ENCODE assay signal across 8 cellular contexts in the genomic region with DNA sequence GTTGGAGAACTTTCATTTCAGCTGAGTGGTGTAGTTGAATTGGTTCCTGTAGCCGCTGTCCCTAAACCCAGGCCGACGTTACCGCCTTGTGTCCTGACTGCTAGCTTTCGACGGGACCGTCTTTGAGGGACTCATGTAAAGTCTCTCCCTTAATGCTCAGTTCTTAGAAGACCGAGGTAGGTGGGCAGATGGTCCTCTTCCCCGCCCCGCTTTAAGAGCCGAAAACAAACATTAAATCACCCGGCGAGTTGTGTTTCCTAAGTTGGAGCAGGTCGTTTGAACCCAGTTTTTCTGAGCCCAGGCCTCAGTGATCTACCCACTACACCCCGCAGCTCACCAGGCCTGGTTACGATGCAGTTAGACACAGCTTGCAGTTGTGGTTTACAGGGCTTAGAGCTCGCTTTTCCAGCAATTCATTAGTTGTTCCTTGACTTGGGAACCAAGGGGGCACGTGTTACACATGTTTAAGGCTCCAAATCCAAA. TPM values are rescaled to one million over a fixed set of nuclear protein-coding genes. Genes with fewer than 3 reads are reported as not detected.
DNase-seq lines count a peak whose midpoint lies in the region; ATAC-seq, FAIRE-seq and TF ChIP-seq lines count a peak whose summit lies in the region.

No MANE protein-coding gene starts in this region.

- DNase-seq in D341Med (ENCODE audit: low spot score): peak; percentile 43
- DNase-seq in cerebellar cortex (ENCODE audit: low spot score): peak; percentile 30
- DNase-seq in HepG2 (ENCODE audit: low spot score): peak; percentile 15
- DNase-seq in OCI-M2 (lab: John Stamatoyannopoulos, UW; ENCODE audit: unreplicated experiment): no peak

- in situ Hi-C loops in HepG2 (cut with HindIII; ENCODE audit: extremely low pct_ligation_motif_present, low pct_unique_long_range_greater_than_20kb): no loop called here

- H3K27me3 ChIP-seq in SU-DHL-6 (ENCODE audit: low read length) (no peaks in the 10 kb centered on the region), HepG2 (ENCODE audit: control insufficient read depth in 1 of 2, insufficient read depth in 2 of 2, low read length in 2 of 2) (no peaks in the 10 kb centered on the region; a peak in 1 of 5 replicates), stomach smooth muscle (ENCODE audit: control insufficient read depth in 1 of 2, insufficient read depth in 2 of 2, low read length in 2 of 2) (no peaks in the 10 kb centered on the region)

- TSS peak; percentile 69 for BruUV-seq in HepG2 (replicated peaks; lab: Mats Ljungman, UMichigan)

- TF ChIP-seq EP300 in HepG2 (IDR thresholded peaks at IDR 0.05; ENCODE audit: low read depth in 2 of 2, low read length in 2 of 2): no peak
- TF ChIP-seq EP300 in HepG2 (CRISPR knock-in tag; IDR thresholded peaks at IDR 0.05; ENCODE audit: borderline replicate concordance): no peak

- H3K9me3 ChIP-seq in SU-DHL-6 (ENCODE audit: insufficient read depth, low read length) (no peaks in the 10 kb centered on the region), HepG2 (ENCODE audit: low read length) (no peaks in the 10 kb centered on the region), stomach smooth muscle (ENCODE audit: control insufficient read depth in 2 of 2, low read length in 2 of 2) (no peaks in the 10 kb centered on the region)

- peak overlapping the region; percentile 93 for H2AFZ ChIP-seq in SU-DHL-6 (ENCODE audit: low read depth, low read length, severe bottlenecking)
- H2AFZ ChIP-seq in HepG2 (ENCODE audit: low read length): peak overlapping the region; percentile 82

- H4K20me1 ChIP-seq in SU-DHL-6 (ENCODE audit: low read depth, low read length): 0 out of 2 replicates have a peak, but pooled peaks cover 4% of the 10 kb centered on the region
- no peaks in the 10 kb centered on the region for H4K20me1 ChIP-seq in HepG2 (ENCODE audit: insufficient read depth, low read length)

- H3K4me2 ChIP-seq in SU-DHL-6 (ENCODE audit: low read depth, low read length, poor library complexity, severe bottlenecking) (peak overlapping the region; percentile 92), HepG2 (ENCODE audit: low read depth, low read length) (peak overlapping the region; percentile 85)

- TF ChIP-seq RAD21 in HepG2 (CRISPR knock-in tag; IDR thresholded peaks at IDR 0.05): no peak

- H3K79me2 ChIP-seq in SU-DHL-6 (ENCODE audit: insufficient read depth, low read length) (peaks cover 50% of the 10 kb centered on the region), HepG2 (ENCODE audit: insufficient read depth, low read length) (peaks cover 15% of the 10 kb centered on the region)

- H3K4me3 ChIP-seq in SU-DHL-6 (ENCODE audit: insufficient read depth, low read length, poor library complexity, severe bottlenecking) (peak overlapping the region; percentile 86), HepG2 (replicated peaks in 1 of 3; ENCODE audit: insufficient read depth in 1 of 3, low read depth in 2 of 3, low read length in 3 of 3) (peak overlapping the region; percentile 73 to 85 (median 81)), stomach smooth muscle (ENCODE audit: low read length in 2 of 2) (peak overlapping the region; percentile 68 to 98)

- ATAC-seq in GM19351 (IDR thresholded peaks at IDR 0.05; ENCODE audit: unreplicated experiment) (peak; percentile 25), HG03432 (IDR thresholded peaks at IDR 0.05; ENCODE audit: unreplicated experiment) (peak; percentile 31), HepG2 (peak; percentile 67)

- peaks cover 23% of the 10 kb centered on the region for H3K4me1 ChIP-seq in HepG2 (ENCODE audit: insufficient read depth, low read length)
- peaks cover 2% of the 10 kb centered on the region for H3K4me1 ChIP-seq in stomach smooth muscle (ENCODE audit: control insufficient read depth, insufficient read depth, low read length)

- intact Hi-C loops in HepG2 (cut with micrococcal nuclease; ENCODE audit: unreplicated experiment): no loop called here

- CTCF ChIA-PET in HepG2 (lab: Yijun Ruan, JAX; ENCODE audit: low intra/inter-chr PET ratio, low total read pairs): no interaction called here

- no peaks in the 10 kb centered on the region for H3K9me2 ChIP-seq in SU-DHL-6 (replicated peaks; ENCODE audit: insufficient read depth, low read length)

- H3K9ac ChIP-seq in SU-DHL-6 (ENCODE audit: low read length) (peak overlapping the region; percentile 91), HepG2 (ENCODE audit: insufficient read depth, low read depth, low read length) (peak overlapping the region; percentile 82), stomach smooth muscle (ENCODE audit: low read length in 2 of 2) (peak overlapping the region; percentile 65 to 94)

- H3K27ac ChIP-seq in SU-DHL-6 (ENCODE audit: low read depth, low read length) (peak overlapping the region; percentile 52), HepG2 (ENCODE audit: extremely low read length, insufficient read depth, low read length) (peak overlapping the region; percentile 80), stomach smooth muscle (ENCODE audit: low read length) (peak overlapping the region; percentile 83)

- FAIRE-seq in HepG2 (lab: Jason Lieb, UNC): no peak

- TF ChIP-seq CTCF in SU-DHL-6 (IDR thresholded peaks at IDR 0.05; ENCODE audit: insufficient read depth, low read length, poor library complexity, severe bottlenecking) (no peak), HepG2 (CRISPR knock-in tag; IDR thresholded peaks at IDR 0.05) (no peak)

- H3K36me3 ChIP-seq in SU-DHL-6 (ENCODE audit: low read length): peaks cover 4% of the 10 kb centered on the region; the same call in 1 of the 2 replicates
- H3K36me3 ChIP-seq in HepG2 (replicated peaks in 1 of 2; ENCODE audit: control insufficient read depth in 1 of 2, insufficient read depth in 2 of 2, low read length in 2 of 2): peaks cover 0 to 2% of the 10 kb centered on the region in 2 experiments; a peak in 1 of 5 replicates
- H3K36me3 ChIP-seq in stomach smooth muscle (ENCODE audit: control insufficient read depth in 2 of 2, insufficient read depth in 2 of 2, low read length in 2 of 2): no peaks in the 10 kb centered on the region

- 0 out of 2 replicates have a peak, but pooled peaks cover 2% of the 10 kb centered on the region for H3F3A ChIP-seq in SU-DHL-6 (ENCODE audit: insufficient read depth)

- WGBS in HepG2 (ENCODE audit: low lambda C conversion rate): 2% methylated on average over 16 of the region's 18 CpGs

- TF ChIP-seq POLR2A in HepG2 (IDR thresholded peaks at IDR 0.05; ENCODE audit: insufficient read depth in 1 of 2, low read depth in 2 of 2, low read length in 2 of 2): no peak

- POLR2A ChIA-PET in HepG2 (lab: Yijun Ruan, JAX): no interaction called here

TF ChIP-seq in HepG2, 621 proteins besides CTCF, POLR2A, EP300 and RAD21 (continues in another document):
- TF ChIP-seq, protein P1, sequence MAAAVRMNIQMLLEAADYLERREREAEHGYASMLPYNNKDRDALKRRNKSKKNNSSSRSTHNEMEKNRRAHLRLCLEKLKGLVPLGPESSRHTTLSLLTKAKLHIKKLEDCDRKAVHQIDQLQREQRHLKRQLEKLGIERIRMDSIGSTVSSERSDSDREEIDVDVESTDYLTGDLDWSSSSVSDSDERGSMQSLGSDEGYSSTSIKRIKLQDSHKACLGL (CRISPR knock-in tag; IDR thresholded peaks at IDR 0.05): 0 out of 2 replicates have a peak, but pooled peaks have one; percentile 16
- TF ChIP-seq ZNF230 (CRISPR knock-in tag; IDR thresholded peaks at IDR 0.05) (0 out of 2 replicates have a peak, but pooled peaks have one; percentile 33), ZNF772 (CRISPR knock-in tag; IDR thresholded peaks at IDR 0.05) (0 out of 2 replicates have a peak, but pooled peaks have one; percentile 6), ZNF143 (CRISPR knock-in tag; IDR thresholded peaks at IDR 0.05) (no peak), ZMYM2 (CRISPR knock-in tag; IDR thresholded peaks at IDR 0.05) (0 out of 2 replicates have a peak, but pooled peaks have one; percentile 24), CREM (IDR thresholded peaks at IDR 0.05) (0 out of 2 replicates have a peak, but pooled peaks have one; percentile 3), CREM (CRISPR knock-in tag; IDR thresholded peaks at IDR 0.05) (no peak), ZFX (CRISPR knock-in tag; IDR thresholded peaks at IDR 0.05; ENCODE audit: low read depth) (peak; percentile 53; the same call in 1 of the 2 replicates)
- TF ChIP-seq, protein P2, sequence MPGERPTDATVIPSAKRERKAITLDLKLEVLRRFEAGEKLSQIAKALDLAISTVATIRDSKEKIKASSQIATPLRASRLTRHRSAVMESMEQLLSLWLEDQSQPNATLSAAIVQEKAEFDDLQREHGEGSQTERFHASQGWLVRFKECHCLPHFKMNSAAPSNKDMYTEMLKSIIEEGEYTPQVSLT (CRISPR knock-in tag; IDR thresholded peaks at IDR 0.05; ENCODE audit: borderline replicate concordance, low read depth): no peak
- TF ChIP-seq, protein P3, sequence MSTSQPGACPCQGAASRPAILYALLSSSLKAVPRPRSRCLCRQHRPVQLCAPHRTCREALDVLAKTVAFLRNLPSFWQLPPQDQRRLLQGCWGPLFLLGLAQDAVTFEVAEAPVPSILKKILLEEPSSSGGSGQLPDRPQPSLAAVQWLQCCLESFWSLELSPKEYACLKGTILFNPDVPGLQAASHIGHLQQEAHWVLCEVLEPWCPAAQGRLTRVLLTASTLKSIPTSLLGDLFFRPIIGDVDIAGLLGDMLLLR (CRISPR knock-in tag; IDR thresholded peaks at IDR 0.05): 0 out of 2 replicates have a peak, but pooled peaks have one; percentile 47

RNA-seq across cellular contexts. Expression of a gene that starts 0.7 kb away (rescaled TPM):
- 21.5 and 38.8 TPM in 2 replicates for total RNA-seq in HepG2 (2016; rRNA removed; fragmentation: Illumina TruSeq; extraction: Trizol)
- total RNA-seq in HepG2 (2016; cell fraction: cytosol; rRNA removed; fragmentation: Illumina TruSeq; extraction: Trizol; ENCODE audit: low read depth): 4.3 and 4.9 TPM in 2 replicates
- 23.9 and 39.3 TPM in 2 replicates for total RNA-seq in HepG2 (2016; cell fraction: insoluble cytoplasmic fraction; rRNA removed; fragmentation: Illumina TruSeq; extraction: Trizol)
- total RNA-seq in HepG2 (2016; cell fraction: membrane; rRNA removed; fragmentation: Illumina TruSeq; extraction: Trizol): 13.0 and 16.5 TPM in 2 replicates
- total RNA-seq in HepG2 (2016; cell fraction: nucleus; rRNA removed; fragmentation: Illumina TruSeq; extraction: Trizol): 13.5 and 16.7 TPM in 2 replicates
- 9.6 and 11.2 TPM in 2 replicates for polyA plus RNA-seq in HepG2 (2011; rRNA removed)
- polyA plus RNA-seq in HepG2 (2011; cell fraction: cytosol; rRNA removed): 4.1 and 7.1 TPM in 2 replicates
- polyA plus RNA-seq in HepG2 (2011; cell fraction: nucleus; rRNA removed): 3.6 and 4.4 TPM in 2 replicates
- 7.4 and 10.4 TPM in 2 replicates for polyA plus RNA-seq in HepG2 (2012)
- 1.4 TPM in 2 replicates for polyA plus RNA-seq in HepG2 (2016; cell fraction: cytosol; fragmentation: Illumina TruSeq; extraction: Trizol; ENCODE audit: low read depth)
- polyA plus RNA-seq in HepG2 (2016; cell fraction: insoluble cytoplasmic fraction; fragmentation: Illumina TruSeq; extraction: Trizol; ENCODE audit: low read depth): 23.4 and 25.8 TPM in 2 replicates
- polyA plus RNA-seq in HepG2 (2016; cell fraction: membrane; fragmentation: Illumina TruSeq; extraction: Trizol; ENCODE audit: low read depth): 4.9 and 5.6 TPM in 2 replicates
- 14.5 and 16.1 TPM in 2 replicates for polyA plus RNA-seq in HepG2 (2016; cell fraction: nucleus; fragmentation: Illumina TruSeq; extraction: Trizol; ENCODE audit: insufficient read depth, low read depth)
- polyA minus RNA-seq in HepG2 (2011; rRNA and poly(A)+ RNA removed; ENCODE audit: low replicate concordance): 14.5 and 29.7 TPM in 2 replicates
- polyA minus RNA-seq in HepG2 (2011; cell fraction: cytosol; rRNA and poly(A)+ RNA removed): 14.4 and 14.9 TPM in 2 replicates
- polyA minus RNA-seq in HepG2 (2011; cell fraction: nucleus; rRNA and poly(A)+ RNA removed): 16.0 and 22.9 TPM in 2 replicates
